7 cellular contexts compared by ENCODE assay signal in the genomic region with DNA sequence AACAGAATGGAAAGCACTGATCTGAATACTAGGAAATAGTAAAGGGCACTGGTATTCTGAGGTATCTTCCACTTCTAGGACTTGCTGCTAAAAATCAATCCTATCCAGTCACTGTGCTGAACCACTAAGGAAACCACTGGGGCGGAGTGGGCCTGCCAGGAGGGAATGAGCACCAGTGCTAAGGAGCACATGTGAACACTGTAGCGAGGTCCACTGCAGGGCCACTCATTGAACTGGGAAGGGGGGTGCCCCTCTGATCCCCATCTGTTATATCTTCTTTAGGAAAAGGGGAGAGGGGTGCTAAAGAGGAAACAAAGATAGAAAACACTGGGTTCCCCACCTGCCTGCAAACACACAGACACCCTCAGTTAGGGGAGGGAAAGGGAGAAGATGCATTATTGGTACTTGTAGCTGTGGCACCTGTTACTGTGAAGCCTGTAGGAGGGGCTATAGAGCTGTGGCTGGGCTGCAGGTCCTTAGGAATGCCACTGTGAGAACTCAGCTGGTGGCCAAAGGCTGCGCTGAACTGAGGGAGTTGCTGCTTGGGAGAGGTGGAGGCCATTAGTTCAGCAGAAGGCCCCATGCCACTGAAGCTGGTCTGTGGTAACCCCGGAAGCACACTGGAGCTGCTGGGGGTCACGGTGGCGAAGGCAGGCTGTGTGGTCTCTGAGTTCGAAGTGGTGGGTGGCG.
DNase-seq lines count a peak whose midpoint lies in the region; ATAC-seq and TF ChIP-seq lines count a peak whose summit lies in the region.

No MANE protein-coding gene starts in this region.

- H3K27ac Mint-ChIP-seq in WTC11: peak overlapping the region; percentile 38; the same call in 1 of the 2 replicates
- no peak overlapping the region for H3K27ac Mint-ChIP-seq in activated T-helper 2 cell treated with anti-CD3 and anti-CD28 coated beads, Interferon-gamma antibody, Interleukin-2, Interleukin-4, amounts not matched to agents 10 μg/mL and 5 μg/mL and 100 μg/mL, durations not matched to agents 14 hours and 24 hours and 36 hours

- ATAC-seq in HG02798 (IDR thresholded peaks at IDR 0.05; ENCODE audit: poor library complexity, unreplicated experiment): peak; percentile 51
- peak; percentile 99 for ATAC-seq in WTC11
- ATAC-seq in lower lobe of right lung: peak; percentile 29 to 48
- ATAC-seq in HG02623 (IDR thresholded peaks at IDR 0.05; ENCODE audit: unreplicated experiment): no peak
- no peak for ATAC-seq in GM18873 (IDR thresholded peaks at IDR 0.05; ENCODE audit: low FRiP score, unreplicated experiment)

- H3K4me1 ChIP-seq in lower lobe of right lung: no peaks in the 10 kb centered on the region

- peaks cover 52% of the 10 kb centered on the region for H3K36me3 Mint-ChIP-seq in WTC11
- H3K36me3 Mint-ChIP-seq in activated T-helper 2 cell treated with anti-CD3 and anti-CD28 coated beads, Interferon-gamma antibody, Interleukin-2, Interleukin-4, amounts not matched to agents 10 μg/mL and 5 μg/mL and 100 μg/mL, durations not matched to agents 14 hours and 24 hours and 36 hours (ENCODE audit: low read depth): peaks cover 47% of the 10 kb centered on the region

- H3K36me3 ChIP-seq in GM06990 (ENCODE audit: control insufficient read depth, insufficient read depth, low read length) (peaks cover 12% of the 10 kb centered on the region), lower lobe of right lung (peaks cover 76% of the 10 kb centered on the region)

- H3K4me1 Mint-ChIP-seq in WTC11: no peaks in the 10 kb centered on the region; the same call in 1 of the 2 replicates
- no peaks in the 10 kb centered on the region for H3K4me1 Mint-ChIP-seq in activated T-helper 2 cell treated with anti-CD3 and anti-CD28 coated beads, Interferon-gamma antibody, Interleukin-2, Interleukin-4, amounts not matched to agents 10 μg/mL and 5 μg/mL and 100 μg/mL, durations not matched to agents 14 hours and 24 hours and 36 hours (ENCODE audit: low read depth)

- POLR2A ChIA-PET in WTC11 (lab: Charles Lee): interaction anchor here (0.5 to 0.6 kb wide), 2 partner anchors 79 to 703 kb away, joined by 4 to 6 read pairs; no protein-coding TSS in a partner anchor

- no peaks in the 10 kb centered on the region for H3K27me3 Mint-ChIP-seq in WTC11 (ENCODE audit: low read depth)
- no peaks in the 10 kb centered on the region for H3K27me3 Mint-ChIP-seq in activated T-helper 2 cell treated with anti-CD3 and anti-CD28 coated beads, Interferon-gamma antibody, Interleukin-2, Interleukin-4, amounts not matched to agents 10 μg/mL and 5 μg/mL and 100 μg/mL, durations not matched to agents 14 hours and 24 hours and 36 hours (ENCODE audit: low read depth)

- H3K27me3 ChIP-seq in GM06990 (replicated peaks; ENCODE audit: control insufficient read depth, insufficient read depth, low read length): no peaks in the 10 kb centered on the region
- no peaks in the 10 kb centered on the region for H3K27me3 ChIP-seq in lower lobe of right lung (ENCODE audit: low read depth)

- H3K4me3 ChIP-seq in GM06990 (replicated peaks; ENCODE audit: low read depth, low read length) (no peak overlapping the region), lower lobe of right lung (no peak overlapping the region)

- H3K27ac ChIP-seq in lower lobe of right lung: no peak overlapping the region

- intact Hi-C loops in lower lobe of right lung (cut with DNase I): no loop called here
- intact Hi-C loops in activated T-helper 2 cell treated with anti-CD3 and anti-CD28 coated beads, Interferon-gamma antibody, Interleukin-2, Interleukin-4, amounts not matched to agents 10 μg/mL and 5 μg/mL and 100 μg/mL, durations not matched to agents 14 hours and 24 hours and 36 hours (cut with micrococcal nuclease): no loop called here

- CTCF ChIA-PET in WTC11 (lab: Charles Lee): interaction anchor here (0.6 to 2.2 kb wide), 33 partner anchors 9 to 370 kb away, joined by 3 to 16 read pairs (median 4); a partner anchor contains a TSS

- no peaks in the 10 kb centered on the region for H3K9me3 ChIP-seq in lower lobe of right lung

- DNase-seq in GM06990 (ENCODE audit: extremely low read depth, insufficient read length) (no peak), WTC11 (ENCODE audit: low spot score) (peak; percentile 72), lower lobe of right lung (no peak)
- no peak for DNase-seq in activated T-helper 2 cell treated with anti-CD3 and anti-CD28 coated beads, Interferon-gamma antibody, Interleukin-2, Interleukin-4, amounts not matched to agents 10 μg/mL and 5 μg/mL and 100 μg/mL, durations not matched to agents 14 hours and 24 hours and 36 hours (ENCODE audit: low spot score)

- no peak overlapping the region for H3K4me3 Mint-ChIP-seq in WTC11
- no peak overlapping the region for H3K4me3 Mint-ChIP-seq in activated T-helper 2 cell treated with anti-CD3 and anti-CD28 coated beads, Interferon-gamma antibody, Interleukin-2, Interleukin-4, amounts not matched to agents 10 μg/mL and 5 μg/mL and 100 μg/mL, durations not matched to agents 14 hours and 24 hours and 36 hours (ENCODE audit: low read depth)

- no peaks in the 10 kb centered on the region for H3K9me3 Mint-ChIP-seq in WTC11
- no peaks in the 10 kb centered on the region for H3K9me3 Mint-ChIP-seq in activated T-helper 2 cell treated with anti-CD3 and anti-CD28 coated beads, Interferon-gamma antibody, Interleukin-2, Interleukin-4, amounts not matched to agents 10 μg/mL and 5 μg/mL and 100 μg/mL, durations not matched to agents 14 hours and 24 hours and 36 hours

- TF ChIP-seq CTCF in GM06990 (IDR thresholded peaks at IDR 0.05; ENCODE audit: insufficient read depth, low read length, poor library complexity, severe bottlenecking) (peak; percentile 64), WTC11 (IDR thresholded peaks at IDR 0.05) (peak; percentile 45), lower lobe of right lung (IDR thresholded peaks at IDR 0.05) (no peak)

TF ChIP-seq in WTC11, 78 proteins besides CTCF, POLR2A, EP300 and RAD21 (continues in another document):
- TF ChIP-seq, protein P1, sequence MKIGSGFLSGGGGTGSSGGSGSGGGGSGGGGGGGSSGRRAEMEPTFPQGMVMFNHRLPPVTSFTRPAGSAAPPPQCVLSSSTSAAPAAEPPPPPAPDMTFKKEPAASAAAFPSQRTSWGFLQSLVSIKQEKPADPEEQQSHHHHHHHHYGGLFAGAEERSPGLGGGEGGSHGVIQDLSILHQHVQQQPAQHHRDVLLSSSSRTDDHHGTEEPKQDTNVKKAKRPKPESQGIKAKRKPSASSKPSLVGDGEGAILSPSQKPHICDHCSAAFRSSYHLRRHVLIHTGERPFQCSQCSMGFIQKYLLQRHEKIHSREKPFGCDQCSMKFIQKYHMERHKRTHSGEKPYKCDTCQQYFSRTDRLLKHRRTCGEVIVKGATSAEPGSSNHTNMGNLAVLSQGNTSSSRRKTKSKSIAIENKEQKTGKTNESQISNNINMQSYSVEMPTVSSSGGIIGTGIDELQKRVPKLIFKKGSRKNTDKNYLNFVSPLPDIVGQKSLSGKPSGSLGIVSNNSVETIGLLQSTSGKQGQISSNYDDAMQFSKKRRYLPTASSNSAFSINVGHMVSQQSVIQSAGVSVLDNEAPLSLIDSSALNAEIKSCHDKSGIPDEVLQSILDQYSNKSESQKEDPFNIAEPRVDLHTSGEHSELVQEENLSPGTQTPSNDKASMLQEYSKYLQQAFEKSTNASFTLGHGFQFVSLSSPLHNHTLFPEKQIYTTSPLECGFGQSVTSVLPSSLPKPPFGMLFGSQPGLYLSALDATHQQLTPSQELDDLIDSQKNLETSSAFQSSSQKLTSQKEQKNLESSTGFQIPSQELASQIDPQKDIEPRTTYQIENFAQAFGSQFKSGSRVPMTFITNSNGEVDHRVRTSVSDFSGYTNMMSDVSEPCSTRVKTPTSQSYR (CRISPR knock-in tag; IDR thresholded peaks at IDR 0.05): no peak
- TF ChIP-seq, protein P2, sequence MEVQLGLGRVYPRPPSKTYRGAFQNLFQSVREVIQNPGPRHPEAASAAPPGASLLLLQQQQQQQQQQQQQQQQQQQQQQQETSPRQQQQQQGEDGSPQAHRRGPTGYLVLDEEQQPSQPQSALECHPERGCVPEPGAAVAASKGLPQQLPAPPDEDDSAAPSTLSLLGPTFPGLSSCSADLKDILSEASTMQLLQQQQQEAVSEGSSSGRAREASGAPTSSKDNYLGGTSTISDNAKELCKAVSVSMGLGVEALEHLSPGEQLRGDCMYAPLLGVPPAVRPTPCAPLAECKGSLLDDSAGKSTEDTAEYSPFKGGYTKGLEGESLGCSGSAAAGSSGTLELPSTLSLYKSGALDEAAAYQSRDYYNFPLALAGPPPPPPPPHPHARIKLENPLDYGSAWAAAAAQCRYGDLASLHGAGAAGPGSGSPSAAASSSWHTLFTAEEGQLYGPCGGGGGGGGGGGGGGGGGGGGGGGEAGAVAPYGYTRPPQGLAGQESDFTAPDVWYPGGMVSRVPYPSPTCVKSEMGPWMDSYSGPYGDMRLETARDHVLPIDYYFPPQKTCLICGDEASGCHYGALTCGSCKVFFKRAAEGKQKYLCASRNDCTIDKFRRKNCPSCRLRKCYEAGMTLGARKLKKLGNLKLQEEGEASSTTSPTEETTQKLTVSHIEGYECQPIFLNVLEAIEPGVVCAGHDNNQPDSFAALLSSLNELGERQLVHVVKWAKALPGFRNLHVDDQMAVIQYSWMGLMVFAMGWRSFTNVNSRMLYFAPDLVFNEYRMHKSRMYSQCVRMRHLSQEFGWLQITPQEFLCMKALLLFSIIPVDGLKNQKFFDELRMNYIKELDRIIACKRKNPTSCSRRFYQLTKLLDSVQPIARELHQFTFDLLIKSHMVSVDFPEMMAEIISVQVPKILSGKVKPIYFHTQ (CRISPR knock-in tag; IDR thresholded peaks at IDR 0.05): no peak
- TF ChIP-seq, protein P3, sequence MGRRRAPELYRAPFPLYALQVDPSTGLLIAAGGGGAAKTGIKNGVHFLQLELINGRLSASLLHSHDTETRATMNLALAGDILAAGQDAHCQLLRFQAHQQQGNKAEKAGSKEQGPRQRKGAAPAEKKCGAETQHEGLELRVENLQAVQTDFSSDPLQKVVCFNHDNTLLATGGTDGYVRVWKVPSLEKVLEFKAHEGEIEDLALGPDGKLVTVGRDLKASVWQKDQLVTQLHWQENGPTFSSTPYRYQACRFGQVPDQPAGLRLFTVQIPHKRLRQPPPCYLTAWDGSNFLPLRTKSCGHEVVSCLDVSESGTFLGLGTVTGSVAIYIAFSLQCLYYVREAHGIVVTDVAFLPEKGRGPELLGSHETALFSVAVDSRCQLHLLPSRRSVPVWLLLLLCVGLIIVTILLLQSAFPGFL (CRISPR knock-in tag; IDR thresholded peaks at IDR 0.05; ENCODE audit: borderline replicate concordance): no peak
- TF ChIP-seq, protein P4, sequence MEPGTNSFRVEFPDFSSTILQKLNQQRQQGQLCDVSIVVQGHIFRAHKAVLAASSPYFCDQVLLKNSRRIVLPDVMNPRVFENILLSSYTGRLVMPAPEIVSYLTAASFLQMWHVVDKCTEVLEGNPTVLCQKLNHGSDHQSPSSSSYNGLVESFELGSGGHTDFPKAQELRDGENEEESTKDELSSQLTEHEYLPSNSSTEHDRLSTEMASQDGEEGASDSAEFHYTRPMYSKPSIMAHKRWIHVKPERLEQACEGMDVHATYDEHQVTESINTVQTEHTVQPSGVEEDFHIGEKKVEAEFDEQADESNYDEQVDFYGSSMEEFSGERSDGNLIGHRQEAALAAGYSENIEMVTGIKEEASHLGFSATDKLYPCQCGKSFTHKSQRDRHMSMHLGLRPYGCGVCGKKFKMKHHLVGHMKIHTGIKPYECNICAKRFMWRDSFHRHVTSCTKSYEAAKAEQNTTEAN (CRISPR knock-in tag; IDR thresholded peaks at IDR 0.05): no peak

Comparison
In these comparisons a context has a peak if more than half of its experiments do, and no peak if none do; other contexts are left out.
1. ATAC-seq: peak in HG02798 (single experiment), WTC11 (single experiment) and lower lobe of right lung (2 of 2); none in HG02623 (single experiment) and GM18873 (single experiment).